8 cellular contexts compared by ENCODE assay signal in genomic region chr16:17501321-17501720, GRCh38.
"Had no signal": no experiment of that assay in that cellular context is flagged by ENCODE, and none has a peak within 500 bp of the region (broad histone marks: within the 10 kb centered on the region; RNA-seq: fewer than 3 reads in every experiment).

No MANE protein-coding gene starts in this region.

- H3K4me3 ChIP-seq: GM23338 had no signal

- FAIRE-seq: H1, H54, HTR-8/SVneo had no signal

- ATAC-seq: GM23338 had no signal

- H2AFZ ChIP-seq: GM23338 had no signal

- DNase-seq: H9, HCEC 1CT, KG1 had no signal

- H3K27ac Mint-ChIP-seq: GM23338, H9, IgD-negative memory B cell had no signal

- H3K4me2 ChIP-seq: GM23338 had no signal

- H3K4me3 Mint-ChIP-seq: GM23338, H9, IgD-negative memory B cell had no signal
